26 cellular contexts compared by ENCODE assay signal in genomic region chr6:90303037-90303436, GRCh38.
"Had no signal": no experiment of that assay in that cellular context is flagged by ENCODE, and none has a peak within 500 bp of the region (broad histone marks: within the 10 kb centered on the region; RNA-seq: fewer than 3 reads in every experiment).

No MANE protein-coding gene starts in this region.

- H3K27ac Mint-ChIP-seq: activated naive CD4-positive, alpha-beta T cell treated with anti-CD3 and anti-CD28 coated beads, Interleukin-2, amount 50 U/mL, for 24 hours; effector memory CD8-positive, alpha-beta T cell; stimulated activated naive B cell treated with anti-CD40 and anti-IgM and Interleukin-4, amounts not matched to agents 10 μg/mL and 1 μg/mL and 100 μg/mL, for 72 hours; type B pancreatic cell had no signal

- H3K4me3 Mint-ChIP-seq: activated naive CD4-positive, alpha-beta T cell treated with anti-CD3 and anti-CD28 coated beads, Interleukin-2, amount 50 U/mL, for 24 hours; effector memory CD8-positive, alpha-beta T cell; neural crest cell; type B pancreatic cell had no signal

- FAIRE-seq: endothelial cell of umbilical vein, keratinocyte, small intestine had no signal

- H3K9me3 ChIP-seq: adrenal gland, breast epithelium, colonic mucosa, gastroesophageal sphincter, heart left ventricle, mucosa of descending colon, testis had no signal

- DNase-seq: activated CD4-positive, alpha-beta T cell treated with anti-CD3 and anti-CD28 coated beads for 1 hour; activated CD4-positive, alpha-beta T cell treated with anti-CD3 and anti-CD28 coated beads, Interleukin-2, amount 50 U/mL, for 1 hour; activated gamma-delta T cell treated with Interleukin-2 at 50 U/mL for 16 hours; activated T-cell treated with anti-CD3 and anti-CD28 coated beads, Interleukin-2, amount 50 U/mL, for 1 hour; adrenal gland; colonic mucosa; dorsolateral prefrontal cortex; effector memory CD8-positive, alpha-beta T cell; heart left ventricle; left colon; mesenchymal stem cell; mucosa of descending colon; posterior cingulate gyrus; small intestine; stimulated activated naive B cell treated with anti-CD40 and anti-IgM and Interleukin-4, amounts not matched to agents 10 μg/mL and 1 μg/mL and 100 μg/mL, for 72 hours; testis had no signal

- H3K4me3 ChIP-seq: adrenal gland, breast epithelium, colonic mucosa, dorsolateral prefrontal cortex, gastroesophageal sphincter, heart left ventricle, mucosa of descending colon, testis had no signal

- H3K27ac ChIP-seq: adrenal gland, breast epithelium, colonic mucosa, dorsolateral prefrontal cortex, gastroesophageal sphincter, heart left ventricle, testis, VCaP had no signal

- H3K9me3 Mint-ChIP-seq: activated naive CD4-positive, alpha-beta T cell treated with anti-CD3 and anti-CD28 coated beads, Interleukin-2, amount 50 U/mL, for 24 hours; effector memory CD8-positive, alpha-beta T cell; neural crest cell; stimulated activated naive B cell treated with anti-CD40 and anti-IgM and Interleukin-4, amounts not matched to agents 10 μg/mL and 1 μg/mL and 100 μg/mL, for 72 hours; type B pancreatic cell had no signal

- H3K27me3 Mint-ChIP-seq: activated naive CD4-positive, alpha-beta T cell treated with anti-CD3 and anti-CD28 coated beads, Interleukin-2, amount 50 U/mL, for 24 hours; stimulated activated naive B cell treated with anti-CD40 and anti-IgM and Interleukin-4, amounts not matched to agents 10 μg/mL and 1 μg/mL and 100 μg/mL, for 72 hours had no signal

- H3K36me3 Mint-ChIP-seq: activated naive CD4-positive, alpha-beta T cell treated with anti-CD3 and anti-CD28 coated beads, Interleukin-2, amount 50 U/mL, for 24 hours; type B pancreatic cell had no signal

- H3K36me3 ChIP-seq: adrenal gland, breast epithelium, colonic mucosa, gastroesophageal sphincter, heart left ventricle had no signal

- H3K27me3 ChIP-seq: breast epithelium, dorsolateral prefrontal cortex, gastroesophageal sphincter, testis had no signal

- ATAC-seq: effector memory CD8-positive, alpha-beta T cell; esophagus mucosa; gastroesophageal sphincter; left colon; mucosa of descending colon; sciatic nerve; stimulated activated naive B cell treated with anti-CD40 and anti-IgM and Interleukin-4, amounts not matched to agents 10 μg/mL and 1 μg/mL and 100 μg/mL, for 72 hours had no signal

- H3K4me1 ChIP-seq: adrenal gland, breast epithelium, colonic mucosa, gastroesophageal sphincter, testis had no signal
